Comparison of ENCODE assay signal across 19 cellular contexts in the genomic region with DNA sequence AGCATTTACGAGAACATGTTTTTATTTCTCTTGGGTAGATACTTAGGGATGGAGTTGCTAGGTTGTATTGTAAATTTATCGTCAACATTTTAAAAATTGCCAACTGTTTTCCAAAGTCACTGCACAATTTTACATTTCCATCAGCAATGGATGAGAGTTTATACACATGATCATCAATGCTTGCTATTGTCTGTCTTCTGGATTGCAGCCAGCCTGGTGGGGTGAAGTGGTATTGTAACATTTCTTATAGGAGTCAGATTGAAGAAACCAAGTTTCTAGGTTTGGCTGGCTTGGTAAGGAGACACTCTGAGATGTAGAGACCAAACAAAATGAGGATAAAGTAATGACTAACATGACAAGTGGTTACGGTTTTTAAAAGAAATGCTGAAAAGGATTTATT. TPM values are rescaled to one million over a fixed set of nuclear protein-coding genes. Genes with fewer than 3 reads are reported as not detected.
DNase-seq lines count a peak whose midpoint lies in the region; TF ChIP-seq lines count a peak whose summit lies in the region.
"Had no signal": no experiment of that assay in that cellular context is flagged by ENCODE, and none has a peak within 500 bp of the region (broad histone marks: within the 10 kb centered on the region; RNA-seq: fewer than 3 reads in every experiment).

No MANE protein-coding gene starts in this region.

- no peak for TF ChIP-seq POLR2A in testis (IDR thresholded peaks at IDR 0.05)

- no peaks in the 10 kb centered on the region for H4K20me1 ChIP-seq in GM23248 (ENCODE audit: insufficient read depth)

- peaks cover 48% of the 10 kb centered on the region for H3K4me1 Mint-ChIP-seq in neural crest cell
- H3K4me1 Mint-ChIP-seq: CD14-positive monocyte had no signal

- no peaks in the 10 kb centered on the region for H3K36me3 Mint-ChIP-seq in neural crest cell (ENCODE audit: low read depth)
- H3K36me3 Mint-ChIP-seq: CD14-positive monocyte; CD4-positive, alpha-beta memory T cell had no signal

- no peaks in the 10 kb centered on the region for H3K79me2 ChIP-seq in GM23248 (ENCODE audit: insufficient read depth)

- H3K27ac ChIP-seq in testis (peak overlapping the region in 1 of 2 donors; percentile 8), GM23248 (no peak overlapping the region)
- H3K27ac ChIP-seq: 22Rv1, A549, HL-60 had no signal

- H3K27ac Mint-ChIP-seq in neural crest cell (ENCODE audit: unreplicated experiment) = no peak overlapping the region
- H3K27ac Mint-ChIP-seq: CD14-positive monocyte, HFFc6 had no signal

- H3K4me1 ChIP-seq in testis (peaks cover 31% of the 10 kb centered on the region), GM23248 (ENCODE audit: insufficient read depth) (0 out of 2 replicates have a peak, but pooled peaks cover 3% of the 10 kb centered on the region)
- H3K4me1 ChIP-seq: A549 had no signal

- in situ Hi-C loops in GM23248 (cut with MboI) = no loop called here

- H3K4me3 ChIP-seq in testis (no peak overlapping the region), GM23248 (no peak overlapping the region)
- H3K4me3 ChIP-seq: A549 had no signal

- H3K27me3 Mint-ChIP-seq in neural crest cell (ENCODE audit: low read depth) = peaks cover 68% of the 10 kb centered on the region

- no peaks in the 10 kb centered on the region for H3F3A ChIP-seq in GM23248 (ENCODE audit: insufficient read depth)

- no peak overlapping the region for H3K9ac ChIP-seq in GM23248

- H3K4me3 Mint-ChIP-seq in neural crest cell = peak overlapping the region; percentile 32
- H3K4me3 Mint-ChIP-seq: CD14-positive monocyte; CD4-positive, alpha-beta memory T cell; HFFc6 had no signal

- H3K36me3 ChIP-seq in testis (ENCODE audit: low read depth, missing control alignments) (no peaks in the 10 kb centered on the region), GM23248 (ENCODE audit: low read depth) (no peaks in the 10 kb centered on the region)

- intact Hi-C loops in testis (cut with DNase I; ENCODE audit: low total_unique reads) = no loop called here

- WGBS in testis, 2 donors = 72 to 86% methylated on average over 3 of the region's 3 CpGs
- 77 to 78% methylated on average over 3 of the region's 3 CpGs for whole genome bisulfite sequencing in GM23248 (ENCODE audit: low coverage in 1 of 2, low lambda C conversion rate in 2 of 2, missing lambda C conversion rate in 2 of 2), 2 experiments

- H3K9me3 ChIP-seq in testis (no peaks in the 10 kb centered on the region), GM23248 (ENCODE audit: low read depth) (no peaks in the 10 kb centered on the region)
- H3K9me3 ChIP-seq: A549 had no signal

- TF ChIP-seq CTCF in neural crest cell (conservative IDR thresholded peaks at IDR 0.05) (no peak), testis (IDR thresholded peaks at IDR 0.05) (peak in 1 of 3 experiments; percentile 18)

- no peak overlapping the region for H2AFZ ChIP-seq in GM23248

- peak; percentile 6 for DNase-seq in DMS 273 (lab: John Stamatoyannopoulos, UW; ENCODE audit: unreplicated experiment)
- DNase-seq in DMS 273 treated with DMSO at 0.1 percent for 48 hours (lab: John Stamatoyannopoulos, UW) = no peak
- DNase-seq in foreskin melanocyte = peak; percentile 67
- DNase-seq in neural crest cell (ENCODE audit: low read depth, low spot score) = no peak
- peak; percentile 82 for DNase-seq in testis
- DNase-seq in GM23248 = no peak
- no peak for DNase-seq in NCI-H2171 treated with DMSO at 0.1 percent for 48 hours (lab: John Stamatoyannopoulos, UW)
- no peak for DNase-seq in medulla oblongata (ENCODE audit: extremely low spot score)
- DNase-seq: AML-193; Calu3; CD4-positive, alpha-beta memory T cell; GOT3; H7; HFFc6; IMR-90 had no signal

- H3K27me3 ChIP-seq in testis = no peaks in the 10 kb centered on the region
- H3K27me3 ChIP-seq in GM23248 (replicated peaks; ENCODE audit: insufficient read depth) = peaks cover 17% of the 10 kb centered on the region

- H3K4me2 ChIP-seq in GM23248 (ENCODE audit: unreplicated experiment) = no peak overlapping the region
- H3K4me2 ChIP-seq: A549 had no signal

- H3K9me2 ChIP-seq in GM23248 (ENCODE audit: insufficient read depth) = no peaks in the 10 kb centered on the region

- no peaks in the 10 kb centered on the region for H3K9me3 Mint-ChIP-seq in neural crest cell
- H3K9me3 Mint-ChIP-seq: CD4-positive, alpha-beta memory T cell; HFFc6 had no signal

RNA-seq across cellular contexts. Expression of gene HDDC2, which starts 57.1 kb away (rescaled TPM):
- total RNA-seq in neural crest cell (103 and 104 TPM in 2 replicates), testis (10 to 100 TPM; 61.3 to 89.6 TPM)
- polyA plus RNA-seq in testis (ENCODE audit: insufficient read depth, low read depth, low replicate concordance) (112 TPM), GM23248 (2016; fragmentation: Nextera tagmentation; extraction: Ambion mirVana) (83.2 and 84.2 TPM in 2 replicates)
- 51.1 and 55.1 TPM in 2 replicates for total RNA-seq in GM23248 (2014; rRNA removed; shearing (Covaris generic))

Comparison
In these comparisons a context has a peak if more than half of its experiments do, and no peak if none do; other contexts are left out.
1. DNase-seq: peak in DMS 273 (single experiment), foreskin melanocyte (single experiment) and testis (single experiment); none in DMS 273 treated with DMSO at 0.1 percent for 48 hours (single experiment), neural crest cell (single experiment), GM23248 (single experiment), NCI-H2171 treated with DMSO at 0.1 percent for 48 hours (single experiment) and medulla oblongata (single experiment).